14 cellular contexts compared by ENCODE assay signal in the genomic region with DNA sequence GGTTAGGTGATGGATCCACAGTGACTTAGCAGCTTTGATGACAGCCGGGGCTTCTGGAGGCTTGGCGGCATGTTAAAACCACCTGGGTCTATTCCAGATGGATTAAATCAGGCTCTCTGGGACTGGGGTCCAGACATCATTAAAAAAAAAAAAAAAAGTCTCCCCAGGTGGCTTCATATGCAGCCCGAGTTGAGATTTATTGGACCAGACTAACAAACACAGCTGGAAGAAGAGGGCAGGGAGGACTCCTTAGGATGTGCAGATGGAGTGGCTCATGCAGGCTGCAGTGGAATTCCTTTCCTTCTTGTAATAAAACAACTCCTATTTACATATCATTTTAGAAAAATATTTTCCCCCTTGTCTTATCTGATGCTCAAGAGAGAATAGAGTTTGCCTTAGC.
DNase-seq lines count a peak whose midpoint lies in the region; ATAC-seq and TF ChIP-seq lines count a peak whose summit lies in the region.
"Had no signal": no experiment of that assay in that cellular context is flagged by ENCODE, and none has a peak within 500 bp of the region (broad histone marks: within the 10 kb centered on the region; RNA-seq: fewer than 3 reads in every experiment).

No MANE protein-coding gene starts in this region.

- no peaks in the 10 kb centered on the region for H3K36me3 ChIP-seq in esophagus (ENCODE audit: control insufficient read depth in 2 of 2, insufficient read depth in 2 of 2, low read length in 1 of 2)
- H3K36me3 ChIP-seq: BE2C, SJSA1 had no signal

- H3K36me3 Mint-ChIP-seq in activated naive CD4-positive, alpha-beta T cell treated with anti-CD3 and anti-CD28 coated beads, Interleukin-2, amount 10 ng/mL, durations not matched to agents 7 days and 5 days = peaks cover 10% of the 10 kb centered on the region
- peaks cover 4% of the 10 kb centered on the region for H3K36me3 Mint-ChIP-seq in activated naive CD4-positive, alpha-beta T cell treated with anti-CD3 and anti-CD28 coated beads for 36 hours (ENCODE audit: low read depth)
- peaks cover 3% of the 10 kb centered on the region for H3K36me3 Mint-ChIP-seq in type B pancreatic cell

- peak overlapping the region; percentile 50 for H3K27ac Mint-ChIP-seq in activated naive CD4-positive, alpha-beta T cell treated with anti-CD3 and anti-CD28 coated beads, Interleukin-2, amount 10 ng/mL, durations not matched to agents 7 days and 5 days
- H3K27ac Mint-ChIP-seq in activated naive CD4-positive, alpha-beta T cell treated with anti-CD3 and anti-CD28 coated beads for 36 hours = no peak overlapping the region
- peak overlapping the region; percentile 2 for H3K27ac Mint-ChIP-seq in type B pancreatic cell

- peaks cover 11% of the 10 kb centered on the region for H3K9me3 Mint-ChIP-seq in activated naive CD4-positive, alpha-beta T cell treated with anti-CD3 and anti-CD28 coated beads, Interleukin-2, amount 10 ng/mL, durations not matched to agents 7 days and 5 days
- H3K9me3 Mint-ChIP-seq in activated naive CD4-positive, alpha-beta T cell treated with anti-CD3 and anti-CD28 coated beads for 36 hours = peaks cover 10% of the 10 kb centered on the region
- no peaks in the 10 kb centered on the region for H3K9me3 Mint-ChIP-seq in type B pancreatic cell
- H3K9me3 Mint-ChIP-seq: effector memory CD8-positive, alpha-beta T cell had no signal

- no peak for TF ChIP-seq CTCF in type B pancreatic cell (conservative IDR thresholded peaks at IDR 0.05)

- H3K4me1 ChIP-seq in esophagus (ENCODE audit: control insufficient read depth in 2 of 2, insufficient read depth in 2 of 2, low read length in 1 of 2) = peaks cover 3 to 8% of the 10 kb centered on the region in 2 donors
- H3K4me1 ChIP-seq: BE2C, SJSA1 had no signal

- no peak for ATAC-seq in GM21717 (IDR thresholded peaks at IDR 0.05; ENCODE audit: unreplicated experiment)
- ATAC-seq: left colon, mucosa of descending colon had no signal

- 68 to 71% methylated on average over 3 of the region's 3 CpGs for WGBS in esophagus, 2 donors

- DNase-seq in activated naive CD4-positive, alpha-beta T cell treated with anti-CD3 and anti-CD28 coated beads, Interleukin-2, amount 10 ng/mL, durations not matched to agents 7 days and 5 days = no peak
- DNase-seq in activated naive CD4-positive, alpha-beta T cell treated with anti-CD3 and anti-CD28 coated beads for 36 hours = no peak
- DNase-seq in NCI-H1092 treated with DMSO at 0.1 percent for 48 hours (lab: John Stamatoyannopoulos, UW) = peak; percentile 20
- no peak for DNase-seq in type B pancreatic cell (ENCODE audit: extremely low spot score, unreplicated experiment)
- DNase-seq in pons (ENCODE audit: low spot score) = no peak
- DNase-seq: BE2C; effector memory CD8-positive, alpha-beta T cell; left colon; mucosa of descending colon; NCI-H226; stimulated activated CD4-positive, alpha-beta T cell treated with anti-CD3 and anti-CD28 coated beads, Interleukin-2, amount 100 ng/mL, for 48 hours had no signal

- H3K27me3 ChIP-seq in esophagus (ENCODE audit: control insufficient read depth in 1 of 2, insufficient read depth in 2 of 2, low read length in 2 of 2) = no peaks in the 10 kb centered on the region
- H3K27me3 ChIP-seq: BE2C, SJSA1 had no signal

- H3K27me3 Mint-ChIP-seq in activated naive CD4-positive, alpha-beta T cell treated with anti-CD3 and anti-CD28 coated beads, Interleukin-2, amount 10 ng/mL, durations not matched to agents 7 days and 5 days = peaks cover 3% of the 10 kb centered on the region
- no peaks in the 10 kb centered on the region for H3K27me3 Mint-ChIP-seq in activated naive CD4-positive, alpha-beta T cell treated with anti-CD3 and anti-CD28 coated beads for 36 hours (ENCODE audit: low read depth)
- no peaks in the 10 kb centered on the region for H3K27me3 Mint-ChIP-seq in type B pancreatic cell
- H3K27me3 Mint-ChIP-seq: effector memory CD8-positive, alpha-beta T cell had no signal

- peaks cover 64% of the 10 kb centered on the region for H3K4me1 Mint-ChIP-seq in activated naive CD4-positive, alpha-beta T cell treated with anti-CD3 and anti-CD28 coated beads, Interleukin-2, amount 10 ng/mL, durations not matched to agents 7 days and 5 days
- peaks cover 57% of the 10 kb centered on the region for H3K4me1 Mint-ChIP-seq in activated naive CD4-positive, alpha-beta T cell treated with anti-CD3 and anti-CD28 coated beads for 36 hours (ENCODE audit: low read depth)
- H3K4me1 Mint-ChIP-seq in type B pancreatic cell (ENCODE audit: unreplicated experiment) = peaks cover 39% of the 10 kb centered on the region

- no peak overlapping the region for H3K4me3 ChIP-seq in esophagus (ENCODE audit: low read depth in 1 of 2, low read length in 2 of 2)
- H3K4me3 ChIP-seq: mucosa of descending colon, SJSA1 had no signal

- CTCF ChIA-PET in activated naive CD4-positive, alpha-beta T cell treated with anti-CD3 and anti-CD28 coated beads, Interleukin-2, amount 10 ng/mL, durations not matched to agents 7 days and 5 days (lab: Charles Lee) = interaction anchor here (0.5 to 1.9 kb wide), 4 partner anchors 21 to 168 kb away, joined by 3 to 4 read pairs (median 4); no protein-coding TSS in a partner anchor
- CTCF ChIA-PET in activated naive CD4-positive, alpha-beta T cell treated with anti-CD3 and anti-CD28 coated beads for 36 hours (lab: Charles Lee) = interaction anchor here (0.6 to 1.0 kb wide), 3 partner anchors 69 to 123 kb away, joined by 3 to 6 read pairs (median 3); no protein-coding TSS in a partner anchor

- H3K4me3 Mint-ChIP-seq in activated naive CD4-positive, alpha-beta T cell treated with anti-CD3 and anti-CD28 coated beads, Interleukin-2, amount 10 ng/mL, durations not matched to agents 7 days and 5 days = no peak overlapping the region
- H3K4me3 Mint-ChIP-seq in activated naive CD4-positive, alpha-beta T cell treated with anti-CD3 and anti-CD28 coated beads for 36 hours = no peak overlapping the region
- no peak overlapping the region for H3K4me3 Mint-ChIP-seq in type B pancreatic cell

- intact Hi-C loops in activated naive CD4-positive, alpha-beta T cell treated with anti-CD3 and anti-CD28 coated beads for 36 hours (cut with micrococcal nuclease) = no loop called here

- peak overlapping the region; percentile 47 to 58 for H3K27ac ChIP-seq in esophagus (ENCODE audit: low read depth in 2 of 2, low read length in 1 of 2)
- H3K27ac ChIP-seq: SJSA1 had no signal

- H3K9me3 ChIP-seq in esophagus (ENCODE audit: control insufficient read depth in 2 of 2, insufficient read depth in 1 of 2, low read depth in 1 of 2, low read length in 1 of 2) = no peaks in the 10 kb centered on the region
- H3K9me3 ChIP-seq: BE2C, mucosa of descending colon, SJSA1 had no signal
